Comparison of ENCODE assay signal across 1 cellular context in genomic region chr1:3651011-3651938, GRCh38.
TF ChIP-seq lines count a peak whose summit lies in the region.

No MANE protein-coding gene starts in this region.

TF ChIP-seq in A549, 52 proteins besides CTCF, POLR2A, EP300 and RAD21 (continued from another document):
- TF ChIP-seq REST (IDR thresholded peaks at IDR 0.05) (no peak), HEYL (CRISPR knock-in tag; IDR thresholded peaks at IDR 0.05) (no peak), CBX2 (IDR thresholded peaks at IDR 0.05; ENCODE audit: borderline replicate concordance, low read depth) (no peak), CBX8 (IDR thresholded peaks at IDR 0.05) (no peak)
